31 cellular contexts compared by ENCODE assay signal in the genomic region with DNA sequence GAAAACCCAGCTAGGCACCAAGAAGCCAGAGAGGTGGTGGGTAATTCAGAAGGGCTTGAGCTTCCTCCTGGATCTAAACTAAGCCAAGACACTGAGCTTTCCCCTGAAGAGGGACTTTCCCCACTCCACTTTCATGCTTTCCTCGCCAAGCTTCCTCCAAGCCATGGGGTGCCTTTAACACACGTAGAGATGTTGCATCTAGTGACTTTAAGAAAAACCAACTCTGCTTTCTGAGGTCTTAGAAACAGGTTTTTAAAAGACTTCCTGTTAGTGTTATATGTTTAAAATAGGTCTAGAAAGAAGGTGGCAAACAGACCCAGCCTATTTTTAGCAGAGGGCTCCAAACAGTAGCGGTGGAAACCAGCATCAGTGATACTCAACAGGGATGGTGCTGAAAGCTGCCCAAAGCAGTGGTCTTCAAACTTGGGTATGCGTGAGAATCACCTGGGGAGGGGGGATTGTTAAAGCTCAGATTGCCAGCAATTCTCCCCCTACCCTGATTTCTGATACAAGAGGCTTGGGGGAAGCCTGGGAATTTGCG.
"Had no signal": no experiment of that assay in that cellular context is flagged by ENCODE, and none has a peak within 500 bp of the region (broad histone marks: within the 10 kb centered on the region; RNA-seq: fewer than 3 reads in every experiment).

No MANE protein-coding gene starts in this region.

- H3K27ac Mint-ChIP-seq: activated naive CD4-positive, alpha-beta T cell treated with anti-CD3 and anti-CD28 coated beads for 36 hours; activated naive CD8-positive, alpha-beta T cell treated with anti-CD3 and anti-CD28 coated beads, Interleukin-2, amount 10 ng/mL, durations not matched to agents 7 days and 5 days; activated T-helper 1 cell treated with anti-CD3 and anti-CD28 coated beads, Interleukin-12 subunit alpha, Interleukin-12 subunit beta, Interleukin-2, Interleukin-4 antibody, amounts not matched to agents 30 ng/mL and 10 ng/mL and 1 ng/mL, durations not matched to agents 14 hours and 24 hours and 36 hours; mesothelial cell of epicardium; stimulated activated effector memory CD8-positive, alpha-beta T cell treated with anti-CD3 and anti-CD28 coated beads, Interleukin-12 subunit alpha, Interleukin-12 subunit beta, amount 100 ng/mL, for 72 hours; stimulated activated naive CD8-positive, alpha-beta T cell treated with anti-CD3 and anti-CD28 coated beads, Interleukin-15, Interleukin-2, amounts not matched to agents 100 ng/mL and 50 ng/mL, for 24 hours; T-helper 17 cell had no signal

- H3K4me1 Mint-ChIP-seq: activated naive CD8-positive, alpha-beta T cell treated with anti-CD3 and anti-CD28 coated beads, Interleukin-2, amount 10 ng/mL, durations not matched to agents 7 days and 5 days; central memory CD8-positive, alpha-beta T cell; mesothelial cell of epicardium; naive B cell; neural crest cell; stimulated activated effector memory CD8-positive, alpha-beta T cell treated with anti-CD3 and anti-CD28 coated beads, Interleukin-12 subunit alpha, Interleukin-12 subunit beta, amount 100 ng/mL, for 72 hours; T-helper 17 cell had no signal

- H3K9me3 ChIP-seq: ascending aorta, right lobe of liver, thoracic aorta, uterus had no signal

- H3K36me3 ChIP-seq: ascending aorta, right lobe of liver, thoracic aorta, uterus, WERI-Rb-1 had no signal

- H3K79me2 ChIP-seq: hepatocyte had no signal

- H3K4me2 ChIP-seq: hepatocyte had no signal

- H3K27me3 Mint-ChIP-seq: activated naive CD8-positive, alpha-beta T cell treated with anti-CD3 and anti-CD28 coated beads, Interleukin-2, amount 10 ng/mL, durations not matched to agents 7 days and 5 days; stimulated activated naive CD8-positive, alpha-beta T cell treated with anti-CD3 and anti-CD28 coated beads, Interleukin-15, Interleukin-2, amounts not matched to agents 100 ng/mL and 50 ng/mL, for 24 hours had no signal

- DNase-seq: activated CD4-positive, alpha-beta T cell treated with anti-CD3 and anti-CD28 coated beads for 48 hours; activated CD4-positive, alpha-beta T cell treated with anti-CD3 and anti-CD28 coated beads, Interleukin-2, amount 50 U/mL, for 48 hours; activated CD8-positive, alpha-beta memory T cell treated with anti-CD3 and anti-CD28 coated beads for 24 hours; activated CD8-positive, alpha-beta memory T cell treated with anti-CD3 and anti-CD28 coated beads, Interleukin-2, amount 50 U/mL, for 4 hours; activated effector memory CD4-positive, alpha-beta T cell treated with anti-CD3 and anti-CD28 coated beads, Interleukin-2, amount 50 U/mL, for 16 hours; activated naive CD4-positive, alpha-beta T cell treated with anti-CD3 and anti-CD28 coated beads for 36 hours; activated naive CD8-positive, alpha-beta T cell treated with anti-CD3 and anti-CD28 coated beads, Interleukin-2, amount 10 ng/mL, durations not matched to agents 7 days and 5 days; activated T-cell treated with anti-CD3 and anti-CD28 coated beads, Interleukin-2, amount 50 U/mL, for 1 hour; brain microvascular endothelial cell; effector CD8-positive, alpha-beta T cell; left colon; naive B cell; right lobe of liver; stimulated activated CD4-positive, alpha-beta T cell treated with anti-CD3 and anti-CD28 coated beads, Interleukin-12 subunit alpha, Interleukin-12 subunit beta, amount 100 ng/mL, for 4 hours; stimulated activated CD4-positive, alpha-beta T cell treated with anti-CD3 and anti-CD28 coated beads, Interleukin-4, amount 100 ng/mL, for 24 hours; T-helper 17 cell; T1000; trophoblast cell; uterus; WERI-Rb-1 had no signal

- H3K9me3 Mint-ChIP-seq: activated naive CD8-positive, alpha-beta T cell treated with anti-CD3 and anti-CD28 coated beads, Interleukin-2, amount 10 ng/mL, durations not matched to agents 7 days and 5 days; activated T-helper 1 cell treated with anti-CD3 and anti-CD28 coated beads, Interleukin-12 subunit alpha, Interleukin-12 subunit beta, Interleukin-2, Interleukin-4 antibody, amounts not matched to agents 30 ng/mL and 10 ng/mL and 1 ng/mL, durations not matched to agents 14 hours and 24 hours and 36 hours; central memory CD8-positive, alpha-beta T cell; stimulated activated effector memory CD8-positive, alpha-beta T cell treated with anti-CD3 and anti-CD28 coated beads, Interleukin-12 subunit alpha, Interleukin-12 subunit beta, amount 100 ng/mL, for 72 hours had no signal

- H3K27ac ChIP-seq: ascending aorta, brain microvascular endothelial cell, epithelial cell of prostate, hepatocyte, right lobe of liver, thoracic aorta, uterus, WERI-Rb-1 had no signal

- H2AFZ ChIP-seq: hepatocyte had no signal

- H3K4me1 ChIP-seq: ascending aorta, right lobe of liver, uterus had no signal

- H3K4me3 ChIP-seq: ascending aorta, hepatocyte, right lobe of liver, thoracic aorta, uterus had no signal

- ATAC-seq: activated CD4-positive, CD25-positive, alpha-beta regulatory T cell treated with anti-CD3 and anti-CD28 coated beads, Interleukin-2, amount 50 U/mL, for 24 hours; left colon; right lobe of liver; stimulated activated effector memory CD8-positive, alpha-beta T cell treated with anti-CD3 and anti-CD28 coated beads, Interleukin-12 subunit alpha, Interleukin-12 subunit beta, amount 100 ng/mL, for 72 hours; T-helper 17 cell had no signal

- H3K36me3 Mint-ChIP-seq: activated naive CD8-positive, alpha-beta T cell treated with anti-CD3 and anti-CD28 coated beads, Interleukin-2, amount 10 ng/mL, durations not matched to agents 7 days and 5 days; mesothelial cell of epicardium; naive B cell; stimulated activated effector memory CD8-positive, alpha-beta T cell treated with anti-CD3 and anti-CD28 coated beads, Interleukin-12 subunit alpha, Interleukin-12 subunit beta, amount 100 ng/mL, for 72 hours had no signal

- H3K4me3 Mint-ChIP-seq: activated naive CD4-positive, alpha-beta T cell treated with anti-CD3 and anti-CD28 coated beads for 36 hours; activated naive CD8-positive, alpha-beta T cell treated with anti-CD3 and anti-CD28 coated beads, Interleukin-2, amount 10 ng/mL, durations not matched to agents 7 days and 5 days; activated T-helper 1 cell treated with anti-CD3 and anti-CD28 coated beads, Interleukin-12 subunit alpha, Interleukin-12 subunit beta, Interleukin-2, Interleukin-4 antibody, amounts not matched to agents 30 ng/mL and 10 ng/mL and 1 ng/mL, durations not matched to agents 14 hours and 24 hours and 36 hours; central memory CD8-positive, alpha-beta T cell; mesothelial cell of epicardium; naive B cell; neural crest cell; stimulated activated effector memory CD8-positive, alpha-beta T cell treated with anti-CD3 and anti-CD28 coated beads, Interleukin-12 subunit alpha, Interleukin-12 subunit beta, amount 100 ng/mL, for 72 hours; stimulated activated naive CD8-positive, alpha-beta T cell treated with anti-CD3 and anti-CD28 coated beads, Interleukin-15, Interleukin-2, amounts not matched to agents 100 ng/mL and 50 ng/mL, for 24 hours; T-helper 17 cell had no signal
